ENCODE assay signal across 20 cellular contexts in genomic region chr6:36788186-36788585, GRCh38. TPM values are rescaled to one million over a fixed set of nuclear protein-coding genes. Genes with fewer than 3 reads are reported as not detected.
"Had no signal": no experiment of that assay in that cellular context is flagged by ENCODE, and none has a peak within 500 bp of the region (broad histone marks: within the 10 kb centered on the region; RNA-seq: fewer than 3 reads in every experiment).

No MANE protein-coding gene starts in this region.

- H3K27ac ChIP-seq: brain microvascular endothelial cell, esophagus muscularis mucosa, foreskin keratinocyte, gastrocnemius medialis had no signal

- DNase-seq: activated CD4-positive, CD25-positive, alpha-beta regulatory T cell; activated CD4-positive, CD25-positive, alpha-beta regulatory T cell treated with anti-CD3 and anti-CD28 coated beads, Interleukin-2, amount 50 U/mL, for 72 hours; activated CD8-positive, alpha-beta memory T cell treated with anti-CD3 and anti-CD28 coated beads, Interleukin-2, amount 10 ng/mL, durations not matched to agents 7 days and 5 days; activated CD8-positive, alpha-beta memory T cell treated with anti-CD3 and anti-CD28 coated beads, Interleukin-2, amount 50 U/mL, for 4 hours; activated CD8-positive, alpha-beta T cell treated with anti-CD3 and anti-CD28 coated beads, Interleukin-2, amount 10 ng/mL, durations not matched to agents 7 days and 5 days; activated effector memory CD4-positive, alpha-beta T cell treated with anti-CD3 and anti-CD28 coated beads, Interleukin-2, amount 50 U/mL, for 16 hours; activated naive CD8-positive, alpha-beta T cell treated with anti-CD3 and anti-CD28 coated beads, Interleukin-2, amount 10 ng/mL, durations not matched to agents 7 days and 5 days; activated T-cell treated with anti-CD3 and anti-CD28 coated beads, Interleukin-2, amount 50 U/mL, for 1 hour; brain microvascular endothelial cell; cortex of kidney; effector memory CD8-positive, alpha-beta T cell; erythroblast; foreskin keratinocyte; gastrocnemius medialis; glutamatergic neuron; T-helper 2 cell had no signal

- H3K9me3 ChIP-seq: esophagus muscularis mucosa, gastrocnemius medialis had no signal

- H3K27me3 ChIP-seq: gastrocnemius medialis had no signal

- FAIRE-seq: astrocyte, bronchial epithelial cell, colon had no signal

- H3K4me1 ChIP-seq: foreskin keratinocyte, gastrocnemius medialis had no signal

- ATAC-seq: activated CD8-positive, alpha-beta memory T cell treated with anti-CD3 and anti-CD28 coated beads, Interleukin-2, amount 10 ng/mL, durations not matched to agents 7 days and 5 days; activated CD8-positive, alpha-beta T cell treated with anti-CD3 and anti-CD28 coated beads, Interleukin-2, amount 10 ng/mL, durations not matched to agents 7 days and 5 days; effector memory CD8-positive, alpha-beta T cell; gastrocnemius medialis had no signal

- H3K4me3 ChIP-seq: esophagus muscularis mucosa, gastrocnemius medialis had no signal

- H3K36me3 ChIP-seq: brain microvascular endothelial cell, esophagus muscularis mucosa, gastrocnemius medialis had no signal

RNA-seq across cellular contexts. Expression of gene CPNE5, which starts 51.1 kb away (rescaled TPM):
- total RNA-seq: bronchial epithelial cell, foreskin keratinocyte had no signal
